ENCODE assay signal across 34 cellular contexts in the genomic region with DNA sequence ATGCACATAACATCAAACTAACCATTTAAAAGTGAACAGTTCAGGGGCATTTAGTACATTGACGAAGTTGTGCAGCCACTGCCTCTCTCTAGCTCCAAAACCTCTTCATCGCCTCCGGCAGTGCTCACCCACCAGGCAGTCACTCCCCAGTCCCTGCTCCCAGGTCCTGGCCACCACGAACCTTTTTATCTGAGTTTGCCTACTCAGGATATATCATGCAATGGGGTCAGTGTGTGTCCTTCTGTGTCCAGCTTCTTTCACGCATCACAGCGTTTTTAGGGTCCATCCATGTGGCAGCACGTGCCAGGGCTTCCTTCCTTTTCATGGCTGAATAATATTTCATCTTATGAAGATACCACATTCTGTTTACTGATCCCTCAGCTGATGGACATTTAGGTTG.
"Had no signal": no experiment of that assay in that cellular context is flagged by ENCODE, and none has a peak within 500 bp of the region (broad histone marks: within the 10 kb centered on the region; RNA-seq: fewer than 3 reads in every experiment).

No MANE protein-coding gene starts in this region.

- H3K36me3 Mint-ChIP-seq: WTC11 had no signal

- H3K4me3 Mint-ChIP-seq: activated CD4-positive, alpha-beta T cell treated with anti-CD3 and anti-CD28 coated beads for 36 hours; activated CD4-positive, alpha-beta T cell treated with anti-CD3 and anti-CD28 coated beads, Interleukin-2, amount 10 ng/mL, durations not matched to agents 7 days and 5 days; activated CD8-positive, alpha-beta memory T cell treated with anti-CD3 and anti-CD28 coated beads, Interleukin-2, amount 10 ng/mL, durations not matched to agents 7 days and 5 days; activated naive CD4-positive, alpha-beta T cell treated with anti-CD3 and anti-CD28 coated beads, Interleukin-2, amount 10 ng/mL, durations not matched to agents 7 days and 5 days; activated naive CD8-positive, alpha-beta T cell; activated naive CD8-positive, alpha-beta T cell treated with anti-CD3 and anti-CD28 coated beads, Interleukin-2, amount 50 U/mL, for 24 hours; central memory CD8-positive, alpha-beta T cell; T-helper 1 cell treated with Interleukin-12 subunit alpha and Interleukin-12 subunit beta and Interleukin-4 antibody, amounts not matched to agents 30 μg/mL and 1 μg/mL, for 36 hours; T-helper 2 cell treated with Interferon-gamma antibody and Interleukin-4, amounts not matched to agents 5 μg/mL and 100 μg/mL, for 36 hours; WTC11 had no signal

- H3K4me3 ChIP-seq: cardiac muscle cell, SJCRH30 had no signal

- H3K27me3 ChIP-seq: SJCRH30 had no signal

- H3K9me3 Mint-ChIP-seq: activated CD4-positive, alpha-beta T cell treated with anti-CD3 and anti-CD28 coated beads, Interleukin-2, amount 10 ng/mL, durations not matched to agents 7 days and 5 days; activated naive CD4-positive, alpha-beta T cell treated with anti-CD3 and anti-CD28 coated beads, Interleukin-2, amount 10 ng/mL, durations not matched to agents 7 days and 5 days; activated naive CD8-positive, alpha-beta T cell treated with anti-CD3 and anti-CD28 coated beads, Interleukin-2, amount 50 U/mL, for 24 hours; central memory CD8-positive, alpha-beta T cell; T-helper 1 cell treated with Interleukin-12 subunit alpha and Interleukin-12 subunit beta and Interleukin-4 antibody, amounts not matched to agents 30 μg/mL and 1 μg/mL, for 36 hours; T-helper 2 cell treated with Interferon-gamma antibody and Interleukin-4, amounts not matched to agents 5 μg/mL and 100 μg/mL, for 36 hours; WTC11 had no signal

- H3K9ac ChIP-seq: KMS-11, SK-N-SH had no signal

- H3K4me2 ChIP-seq: KMS-11, SK-N-SH had no signal

- H3K27ac ChIP-seq: cardiac muscle cell, KMS-11, SJCRH30 had no signal

- ATAC-seq: activated CD4-positive, alpha-beta T cell treated with anti-CD3 and anti-CD28 coated beads for 36 hours; activated CD4-positive, CD25-positive, alpha-beta regulatory T cell treated with anti-CD3 and anti-CD28 coated beads, Interleukin-2, amount 50 U/mL, for 24 hours; activated CD8-positive, alpha-beta memory T cell treated with anti-CD3 and anti-CD28 coated beads, Interleukin-2, amount 10 ng/mL, durations not matched to agents 7 days and 5 days; activated naive CD8-positive, alpha-beta T cell treated with anti-CD3 and anti-CD28 coated beads, Interleukin-2, amount 50 U/mL, for 24 hours; PC-3; WTC11 had no signal

- H3K27ac Mint-ChIP-seq: activated CD4-positive, alpha-beta T cell treated with anti-CD3 and anti-CD28 coated beads for 36 hours; activated CD4-positive, alpha-beta T cell treated with anti-CD3 and anti-CD28 coated beads, Interleukin-2, amount 10 ng/mL, durations not matched to agents 7 days and 5 days; activated CD8-positive, alpha-beta memory T cell treated with anti-CD3 and anti-CD28 coated beads, Interleukin-2, amount 10 ng/mL, durations not matched to agents 7 days and 5 days; activated naive CD4-positive, alpha-beta T cell treated with anti-CD3 and anti-CD28 coated beads, Interleukin-2, amount 10 ng/mL, durations not matched to agents 7 days and 5 days; activated naive CD8-positive, alpha-beta T cell; activated naive CD8-positive, alpha-beta T cell treated with anti-CD3 and anti-CD28 coated beads, Interleukin-2, amount 50 U/mL, for 24 hours; T-helper 1 cell treated with Interleukin-12 subunit alpha and Interleukin-12 subunit beta and Interleukin-4 antibody, amounts not matched to agents 30 μg/mL and 1 μg/mL, for 36 hours; WTC11 had no signal

- H3K36me3 ChIP-seq: cardiac muscle cell, SJCRH30 had no signal

- H3K4me1 Mint-ChIP-seq: central memory CD8-positive, alpha-beta T cell had no signal

- H3K9me3 ChIP-seq: SJCRH30, SK-N-SH had no signal

- DNase-seq: activated CD4-positive, alpha-beta T cell treated with anti-CD3 and anti-CD28 coated beads for 36 hours; activated CD4-positive, alpha-beta T cell treated with anti-CD3 and anti-CD28 coated beads, Interleukin-2, amount 10 ng/mL, durations not matched to agents 7 days and 5 days; activated CD4-positive, alpha-beta T cell treated with anti-CD3 and anti-CD28 coated beads, Interleukin-2, amount 50 U/mL, for 48 hours; activated CD8-positive, alpha-beta memory T cell treated with anti-CD3 and anti-CD28 coated beads for 24 hours; activated CD8-positive, alpha-beta memory T cell treated with anti-CD3 and anti-CD28 coated beads, Interleukin-2, amount 10 ng/mL, durations not matched to agents 7 days and 5 days; activated CD8-positive, alpha-beta memory T cell treated with anti-CD3 and anti-CD28 coated beads, Interleukin-2, amount 50 U/mL, for 48 hours; activated effector memory CD4-positive, alpha-beta T cell treated with Interleukin-2 at 50 U/mL for 16 hours; activated naive CD4-positive, alpha-beta T cell treated with anti-CD3 and anti-CD28 coated beads, Interleukin-2, amount 10 ng/mL, durations not matched to agents 7 days and 5 days; activated naive CD8-positive, alpha-beta T cell treated with anti-CD3 and anti-CD28 coated beads, Interleukin-2, amount 50 U/mL, for 24 hours; activated T-cell treated with anti-CD3 and anti-CD28 coated beads, Interleukin-2, amount 50 U/mL, for 48 hours; aorta; MM.1S; MV-4-11; NCI-H1092; NCI-H1436 treated with DMSO at 0.1 percent for 48 hours; NCI-H1694 treated with DMSO at 0.1 percent for 48 hours; NCI-H2029; NCI-H510A; NCI-H526; NCI-H748 treated with DMSO at 0.1 percent for 48 hours; NK-92 treated with Interleukin-12 subunit alpha and Interleukin-12 subunit beta, amount 100 ng/mL, for 24 hours; PC-3; SHP77; SJCRH30; SK-N-SH had no signal

- H3K27me3 Mint-ChIP-seq: activated CD4-positive, alpha-beta T cell treated with anti-CD3 and anti-CD28 coated beads, Interleukin-2, amount 10 ng/mL, durations not matched to agents 7 days and 5 days; activated CD8-positive, alpha-beta memory T cell treated with anti-CD3 and anti-CD28 coated beads, Interleukin-2, amount 10 ng/mL, durations not matched to agents 7 days and 5 days had no signal

- FAIRE-seq: RCC 7860 had no signal

- H3K4me1 ChIP-seq: SJCRH30 had no signal
